ENCODE assay signal across 7 cellular contexts in genomic region chr6:41189040-41189439, GRCh38. TPM values are rescaled to one million over a fixed set of nuclear protein-coding genes. Genes with fewer than 3 reads are reported as not detected.
"Had no signal": no experiment of that assay in that cellular context is flagged by ENCODE, and none has a peak within 500 bp of the region (broad histone marks: within the 10 kb centered on the region; RNA-seq: fewer than 3 reads in every experiment).

No MANE protein-coding gene starts in this region.

RNA-seq across cellular contexts. Expression of gene TREML2, which starts 11.9 kb away (rescaled TPM):
- total RNA-seq: H7, HepG2, HFFc6, HT1080 had no signal
- polyA plus RNA-seq: GM23338, HepG2 had no signal

RNA-seq across cellular contexts. Expression of gene TREM2, which starts 26.1 kb away (rescaled TPM):
- total RNA-seq: GM23338, H4, H7, HFFc6 had no signal
- polyA plus RNA-seq: GM23338, HepG2, IgD-negative memory B cell had no signal

RNA-seq across cellular contexts. Expression of gene TREML1, which starts 34.9 kb away (rescaled TPM):
- total RNA-seq: GM23338, H4, H7, HepG2, HFFc6, HT1080 had no signal
- polyA plus RNA-seq: GM23338, HepG2 had no signal

RNA-seq across cellular contexts. Expression of gene TREML4, which starts 39.1 kb away (rescaled TPM):
- total RNA-seq: GM23338, H7, HepG2, HFFc6, HT1080 had no signal
- polyA plus RNA-seq: GM23338, HepG2 had no signal
